In the genomic region with DNA sequence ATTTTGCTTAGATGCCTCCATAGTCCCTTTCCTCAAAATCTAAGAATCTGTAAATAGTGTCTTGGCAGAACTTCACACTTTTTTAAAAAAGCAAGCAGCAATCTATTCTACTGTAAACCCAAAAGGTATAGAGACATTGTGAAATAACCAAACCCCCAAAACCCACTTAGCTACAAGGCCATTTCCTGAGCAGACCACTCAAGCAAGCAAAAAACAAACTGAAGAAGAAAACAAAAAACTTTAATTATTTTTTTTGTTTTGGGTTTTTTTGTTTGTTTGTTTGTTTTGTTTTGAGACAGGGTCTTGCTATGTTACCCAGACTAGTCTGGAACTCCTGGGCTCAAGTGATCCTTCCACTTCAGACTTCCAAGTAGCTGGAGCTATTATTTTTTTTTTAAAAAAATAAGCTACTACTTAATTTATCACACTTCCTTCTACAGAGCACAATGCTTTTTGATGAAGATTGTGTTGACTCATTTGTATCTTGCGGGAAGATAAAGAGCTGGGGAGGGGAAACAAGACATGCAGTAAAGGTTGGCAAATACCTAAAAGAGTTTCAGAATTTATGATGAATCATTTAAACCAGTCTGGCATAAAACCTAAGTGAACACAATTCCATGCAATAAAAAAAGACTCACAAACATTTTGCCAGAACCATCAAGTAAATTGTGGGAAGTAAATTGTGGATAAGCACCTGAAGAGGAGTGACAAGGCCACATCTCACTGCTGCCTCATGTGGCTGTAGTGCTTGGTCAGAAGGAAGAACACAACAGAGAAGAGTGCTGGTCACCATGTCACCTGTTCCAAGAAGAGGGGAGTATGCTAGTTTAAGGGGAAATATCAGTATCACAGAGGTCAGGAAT, we compare ENCODE assay signal across 8 cellular contexts. TPM values are rescaled to one million over a fixed set of nuclear protein-coding genes. Genes with fewer than 3 reads are reported as not detected.
A peak's percentile ranks its signal among the peaks of the same experiment; 100 is the strongest.
DNase-seq lines count a peak whose midpoint lies in the region; ATAC-seq, FAIRE-seq and TF ChIP-seq lines count a peak whose summit lies in the region.

No MANE protein-coding gene starts in this region.

- no peaks in the 10 kb centered on the region for H3K9me3 Mint-ChIP-seq in dendritic cell treated with granulocyte-macrophage colony-stimulating factor and Interleukin-4, amounts not matched to agents 40 ng/mL and 50 ng/mL, for 4 days

- H3K79me2 ChIP-seq in PC-3 (ENCODE audit: low read length) (no peaks in the 10 kb centered on the region), smooth muscle cell (ENCODE audit: low read depth) (no peaks in the 10 kb centered on the region)

- 88% methylated on average over 1 of the region's 1 CpG for WGBS in smooth muscle cell (ENCODE audit: low lambda C conversion rate)

- CTCF ChIA-PET in PC-3 (lab: Charles Lee), result no interaction called here

- peak; percentile 85 for FAIRE-seq in H54 (lab: Jason Lieb, UNC)

- H3K4me3 ChIP-seq in PC-3 (ENCODE audit: low read length), result no peak overlapping the region
- no peak overlapping the region for H3K4me3 ChIP-seq in smooth muscle cell

- H3K27ac ChIP-seq in PC-3 (ENCODE audit: low read length), result peak overlapping the region; percentile 4; the same call in 1 of the 2 replicates
- no peak overlapping the region for H3K27ac ChIP-seq in smooth muscle cell (ENCODE audit: low read depth)

- POLR2A ChIA-PET in PC-3 (lab: Charles Lee; ENCODE audit: unreplicated experiment), result no interaction called here

- H3K27ac Mint-ChIP-seq in dendritic cell treated with granulocyte-macrophage colony-stimulating factor and Interleukin-4, amounts not matched to agents 40 ng/mL and 50 ng/mL, for 4 days, result peak overlapping the region; percentile 68

- no peak for TF ChIP-seq POLR2A in H54 (IDR thresholded peaks at IDR 0.05; ENCODE audit: low read depth, low read length)

- peak; percentile 66 for TF ChIP-seq CTCF in PC-3 (conservative IDR thresholded peaks at IDR 0.05; ENCODE audit: low read depth, low read length)
- no peak for TF ChIP-seq CTCF in smooth muscle cell (IDR thresholded peaks at IDR 0.05; ENCODE audit: borderline replicate concordance, insufficient read depth, poor library complexity, severe bottlenecking)

- H4K20me1 ChIP-seq in PC-3 (ENCODE audit: low read length), result no peaks in the 10 kb centered on the region
- H4K20me1 ChIP-seq in smooth muscle cell (ENCODE audit: low read depth), result no peaks in the 10 kb centered on the region

- peaks cover 36% of the 10 kb centered on the region for H3K4me1 Mint-ChIP-seq in dendritic cell treated with granulocyte-macrophage colony-stimulating factor and Interleukin-4, amounts not matched to agents 40 ng/mL and 50 ng/mL, for 4 days (ENCODE audit: low read depth)

- intact Hi-C loops in PC-3 (cut with micrococcal nuclease), result no loop called here
- intact Hi-C loops in dendritic cell treated with granulocyte-macrophage colony-stimulating factor and Interleukin-4, amounts not matched to agents 40 ng/mL and 50 ng/mL, for 4 days (cut with micrococcal nuclease), result no loop called here

- H3K9me3 ChIP-seq in PC-3 (ENCODE audit: low read length), result no peaks in the 10 kb centered on the region
- no peaks in the 10 kb centered on the region for H3K9me3 ChIP-seq in smooth muscle cell (replicated peaks; ENCODE audit: low read depth)

- H3K27me3 ChIP-seq in PC-3 (ENCODE audit: low read length) (no peaks in the 10 kb centered on the region), smooth muscle cell (ENCODE audit: low read depth) (no peaks in the 10 kb centered on the region)

- DNase-seq in Daoy (ENCODE audit: low read depth) (peak; percentile 39), H54 (ENCODE audit: insufficient read length, low spot score) (no peak), PC-3 (peak; percentile 61), T1000 (lab: John Stamatoyannopoulos, UW) (no peak), smooth muscle cell (lab: John Stamatoyannopoulos, UW; ENCODE audit: unreplicated experiment) (no peak)

- H2AFZ ChIP-seq in PC-3 (ENCODE audit: low read length), result no peak overlapping the region
- no peak overlapping the region for H2AFZ ChIP-seq in smooth muscle cell (ENCODE audit: low read depth)

- H3K36me3 Mint-ChIP-seq in dendritic cell treated with granulocyte-macrophage colony-stimulating factor and Interleukin-4, amounts not matched to agents 40 ng/mL and 50 ng/mL, for 4 days (ENCODE audit: low read depth), result no peaks in the 10 kb centered on the region

- H3K36me3 ChIP-seq in PC-3 (ENCODE audit: low read depth, low read length), result no peaks in the 10 kb centered on the region
- no peaks in the 10 kb centered on the region for H3K36me3 ChIP-seq in smooth muscle cell (ENCODE audit: low read depth)

- H3K4me1 ChIP-seq in PC-3 (ENCODE audit: insufficient read depth, low read length) (peaks cover 20% of the 10 kb centered on the region), smooth muscle cell (ENCODE audit: low read depth) (no peaks in the 10 kb centered on the region)

- no peak overlapping the region for H3K9ac ChIP-seq in PC-3 (ENCODE audit: low read length)
- no peak overlapping the region for H3K9ac ChIP-seq in smooth muscle cell (ENCODE audit: low read depth)

- H3K27me3 Mint-ChIP-seq in dendritic cell treated with granulocyte-macrophage colony-stimulating factor and Interleukin-4, amounts not matched to agents 40 ng/mL and 50 ng/mL, for 4 days, result no peaks in the 10 kb centered on the region

- H3K4me3 Mint-ChIP-seq in dendritic cell treated with granulocyte-macrophage colony-stimulating factor and Interleukin-4, amounts not matched to agents 40 ng/mL and 50 ng/mL, for 4 days, result no peak overlapping the region

- BruUV-seq in PC-3 (replicated peaks; lab: Mats Ljungman, UMichigan), result no TSS peak

- H3K9me2 ChIP-seq in PC-3 (replicated peaks; ENCODE audit: low read length), result no peaks in the 10 kb centered on the region

- no peak overlapping the region for H3K4me2 ChIP-seq in PC-3 (ENCODE audit: low read length)
- H3K4me2 ChIP-seq in smooth muscle cell, result no peak overlapping the region

- ATAC-seq in PC-3 (peak; percentile 81), HG03135 (IDR thresholded peaks at IDR 0.05; ENCODE audit: unreplicated experiment) (no peak), HG03469 (IDR thresholded peaks at IDR 0.05; ENCODE audit: unreplicated experiment) (no peak)

- H3F3A ChIP-seq in PC-3 (ENCODE audit: low read length, unreplicated experiment) (no peaks in the 10 kb centered on the region), smooth muscle cell (ENCODE audit: low read depth) (no peaks in the 10 kb centered on the region)

RNA-seq across cellular contexts. Expression of gene PTPN22, which starts 2.7 kb away (rescaled TPM):
- total RNA-seq in Daoy (2014; rRNA removed; shearing (Covaris generic)), result 1.5 and 4.1 TPM in 2 replicates
- total RNA-seq in PC-3 (2014; rRNA removed) (0.04 and 0.17 TPM in 2 replicates), smooth muscle cell (not detected in 2 replicates)
- polyA plus RNA-seq in smooth muscle cell, result not detected in 2 replicates

RNA-seq across cellular contexts. Expression of gene BCL2L15, which starts 13.1 kb away (rescaled TPM):
- 0.06 and 0.12 TPM in 2 replicates for total RNA-seq in Daoy (2014; rRNA removed; shearing (Covaris generic))
- 0.29 TPM in 1 of 2 replicates, not detected in the other for total RNA-seq in PC-3 (2014; rRNA removed)
- total RNA-seq in smooth muscle cell, result 0.13 TPM in 1 of 2 replicates, not detected in the other
- polyA plus RNA-seq in smooth muscle cell, result not detected in 2 replicates

RNA-seq across cellular contexts. Expression of gene AP4B1, which starts 30.4 kb away (rescaled TPM):
- total RNA-seq in Daoy (2014; rRNA removed; shearing (Covaris generic)), result 51.6 and 55.9 TPM in 2 replicates
- total RNA-seq in PC-3 (2014; rRNA removed), result 15.5 and 15.8 TPM in 2 replicates
- 9.4 and 17.3 TPM in 2 replicates for total RNA-seq in smooth muscle cell
- polyA plus RNA-seq in smooth muscle cell, result 8.5 and 11.6 TPM in 2 replicates

RNA-seq across cellular contexts. Expression of gene DCLRE1B, which starts 30.9 kb away (rescaled TPM):
- 15.3 and 19.5 TPM in 2 replicates for total RNA-seq in Daoy (2014; rRNA removed; shearing (Covaris generic))
- total RNA-seq in PC-3 (2014; rRNA removed), result 12.6 and 13.2 TPM in 2 replicates
- 5.6 and 11.0 TPM in 2 replicates for total RNA-seq in smooth muscle cell
- 5.9 and 6.6 TPM in 2 replicates for polyA plus RNA-seq in smooth muscle cell

RNA-seq across cellular contexts. Expression of gene HIPK1, which starts 54.9 kb away (rescaled TPM):
- total RNA-seq in Daoy (2014; rRNA removed; shearing (Covaris generic)), result 20.0 and 22.3 TPM in 2 replicates
- total RNA-seq in PC-3 (2014; rRNA removed), result 18.7 and 19.9 TPM in 2 replicates
- 34.2 TPM in 2 replicates for total RNA-seq in smooth muscle cell
- 11.4 and 12.0 TPM in 2 replicates for polyA plus RNA-seq in smooth muscle cell

Comparison
In these comparisons a context has a peak if more than half of its experiments do, and no peak if none do; other contexts are left out.
1. DNase-seq: peak in Daoy (single experiment) and PC-3 (single experiment); none in H54 (single experiment), T1000 (single experiment) and smooth muscle cell (single experiment).